12 cellular contexts compared by ENCODE assay signal in the genomic region with DNA sequence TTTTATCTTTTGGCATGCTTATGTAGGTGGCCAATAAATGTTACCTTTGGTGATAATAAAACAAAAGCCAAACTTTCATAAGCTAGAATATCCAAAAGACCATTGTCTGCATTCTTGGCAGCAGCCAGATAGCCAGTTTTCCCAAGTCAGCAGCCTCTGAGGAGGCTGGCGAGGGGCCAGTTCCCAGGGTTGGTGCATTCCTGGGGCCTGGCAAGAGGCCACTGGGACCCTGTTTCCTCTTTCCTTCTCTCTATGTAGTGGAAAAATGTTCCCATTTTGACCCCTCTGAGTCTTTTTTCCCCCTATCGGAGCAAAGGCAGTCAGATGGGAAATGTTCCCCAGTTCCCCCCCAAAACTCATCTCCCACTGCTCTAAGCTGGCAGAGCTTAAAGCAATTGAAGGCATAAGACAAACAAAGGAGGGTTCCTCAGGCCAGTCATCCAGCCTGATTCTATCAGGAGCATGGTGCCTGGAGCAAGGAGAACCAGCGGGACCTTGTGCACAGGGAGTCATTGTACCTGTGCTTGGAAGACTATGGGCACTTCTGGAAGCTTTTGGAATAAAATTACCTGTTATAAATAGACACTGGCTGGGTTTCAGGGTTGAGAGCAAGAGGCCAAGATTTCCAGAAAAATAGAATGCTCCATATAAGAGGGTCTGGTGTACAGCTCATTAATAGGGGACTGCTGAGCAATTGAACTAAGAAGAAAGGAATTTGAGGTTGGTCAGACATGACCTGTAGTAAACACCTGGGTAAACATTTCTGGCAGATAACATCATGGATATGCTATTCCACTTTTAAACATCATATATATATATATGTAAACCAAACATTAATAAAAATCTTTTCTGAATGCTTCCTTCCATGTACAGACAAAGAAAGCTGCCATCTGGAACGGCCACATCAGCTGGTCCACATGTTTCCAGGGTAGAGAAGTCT.
A peak's percentile ranks its signal among the peaks of the same experiment; 100 is the strongest.
DNase-seq lines count a peak whose midpoint lies in the region; ATAC-seq, FAIRE-seq and TF ChIP-seq lines count a peak whose summit lies in the region.
"Had no signal": no experiment of that assay in that cellular context is flagged by ENCODE, and none has a peak within 500 bp of the region (broad histone marks: within the 10 kb centered on the region; RNA-seq: fewer than 3 reads in every experiment).

No MANE protein-coding gene starts in this region.

- H3K36me3 ChIP-seq in PC-3 (ENCODE audit: low read depth, low read length) (no peaks in the 10 kb centered on the region), endothelial cell of umbilical vein (ENCODE audit: control insufficient read depth in 2 of 2, extremely low read depth in 1 of 2, insufficient read depth in 2 of 2, low read length in 2 of 2) (no peaks in the 10 kb centered on the region), mucosa of descending colon (ENCODE audit: low read depth) (no peaks in the 10 kb centered on the region)

- no peak for TF ChIP-seq POLR2A in endothelial cell of umbilical vein (IDR thresholded peaks at IDR 0.05; ENCODE audit: low read depth, low read length)

- FAIRE-seq in endothelial cell of umbilical vein (lab: Jason Lieb, UNC), result no peak

- H4K20me1 ChIP-seq in PC-3 (ENCODE audit: low read length), result no peaks in the 10 kb centered on the region
- H4K20me1 ChIP-seq in endothelial cell of umbilical vein (replicated peaks; ENCODE audit: control insufficient read depth, extremely low read depth, insufficient read depth, low read length), result no peaks in the 10 kb centered on the region

- H3K79me2 ChIP-seq in PC-3 (ENCODE audit: low read length), result no peaks in the 10 kb centered on the region
- H3K79me2 ChIP-seq in endothelial cell of umbilical vein (ENCODE audit: control insufficient read depth, insufficient read depth, low read length), result no peaks in the 10 kb centered on the region

- POLR2A ChIA-PET in PC-3 (lab: Charles Lee; ENCODE audit: unreplicated experiment), result interaction anchor here (0.7 kb wide), 1 partner anchor 336 kb away, joined by 3 read pairs; no protein-coding TSS in a partner anchor
- POLR2A ChIA-PET in endothelial cell of umbilical vein (lab: Charles Lee), result no interaction called here

- H3K4me1 ChIP-seq in PC-3 (ENCODE audit: insufficient read depth, low read length) (peaks cover 57% of the 10 kb centered on the region), endothelial cell of umbilical vein (ENCODE audit: control insufficient read depth, extremely low read depth, insufficient read depth, low read length) (peaks cover 4% of the 10 kb centered on the region), mucosa of descending colon (ENCODE audit: low read depth) (no peaks in the 10 kb centered on the region)

- CTCF ChIA-PET in PC-3 (lab: Charles Lee), result interaction anchor here (0.5 to 1.6 kb wide), 5 partner anchors 28 to 957 kb away, joined by 3 to 5 read pairs (median 4); no protein-coding TSS in a partner anchor
- CTCF ChIA-PET in endothelial cell of umbilical vein (lab: Charles Lee), result interaction anchor here (0.8 to 2.1 kb wide), 6 partner anchors 10 to 339 kb away, joined by 3 to 13 read pairs (median 4); no protein-coding TSS in a partner anchor

- H3K27me3 ChIP-seq in PC-3 (ENCODE audit: low read length) (no peaks in the 10 kb centered on the region), endothelial cell of umbilical vein (ENCODE audit: control insufficient read depth in 2 of 2, insufficient read depth in 2 of 2, low read length in 2 of 2) (peaks cover 0 to 2% of the 10 kb centered on the region in 2 experiments)

- intact Hi-C loops in PC-3 (cut with micrococcal nuclease), result no loop called here
- intact Hi-C loops in endothelial cell of umbilical vein (cut with micrococcal nuclease), result no loop called here
- intact Hi-C loops in mucosa of descending colon (cut with DNase I, micrococcal nuclease), result no loop called here

- no peak overlapping the region; the same call in 1 of the 2 replicates for H3K4me3 ChIP-seq in PC-3 (ENCODE audit: low read length)
- H3K4me3 ChIP-seq in endothelial cell of umbilical vein (replicated peaks in 1 of 3; ENCODE audit: insufficient read depth in 1 of 3, low read depth in 1 of 3, low read length in 3 of 3), result no peak overlapping the region
- H3K4me3 ChIP-seq in mucosa of descending colon, result no peak overlapping the region
- H3K4me3 ChIP-seq: GM23248 had no signal

- peak overlapping the region; percentile 75 for H3K9ac ChIP-seq in PC-3 (ENCODE audit: low read length)
- H3K9ac ChIP-seq in endothelial cell of umbilical vein (replicated peaks; ENCODE audit: extremely low read depth, insufficient read depth, low read length), result no peak overlapping the region
- H3K9ac ChIP-seq: GM23248 had no signal

- peak; percentile 89 for ATAC-seq in PC-3
- peak; percentile 77 for ATAC-seq in mucosa of descending colon
- no peak for ATAC-seq in GM19324 (IDR thresholded peaks at IDR 0.05; ENCODE audit: low FRiP score, unreplicated experiment)
- no peak for ATAC-seq in GM19328 (IDR thresholded peaks at IDR 0.05; ENCODE audit: unreplicated experiment)
- no peak for ATAC-seq in HG03354 (IDR thresholded peaks at IDR 0.05; ENCODE audit: poor library complexity, severe bottlenecking, unreplicated experiment)

- H3K9me2 ChIP-seq in PC-3 (replicated peaks; ENCODE audit: low read length), result no peaks in the 10 kb centered on the region

- H3K4me2 ChIP-seq in PC-3 (ENCODE audit: low read length), result peak overlapping the region; percentile 73
- no peak overlapping the region for H3K4me2 ChIP-seq in endothelial cell of umbilical vein (ENCODE audit: insufficient read depth, low read length)

- DNase-seq in Ammon's horn (ENCODE audit: low spot score) (peak; percentile 26), PC-3 (peak; percentile 90), endothelial cell of umbilical vein (ENCODE audit: low read depth, low spot score) (peak; percentile 88), mucosa of descending colon (peak; percentile 65 to 71 (median 67))
- no peak for DNase-seq in activated effector memory CD4-positive, alpha-beta T cell treated with Interleukin-2 at 50 U/mL for 16 hours
- DNase-seq: activated CD4-positive, alpha-beta T cell treated with anti-CD3 and anti-CD28 coated beads, Interleukin-2, amount 50 U/mL, for 48 hours; CD4-positive, alpha-beta T cell; GM23248; NCI-H1417 treated with DMSO at 0.1 percent for 48 hours had no signal

- BruUV-seq in PC-3 (replicated peaks; lab: Mats Ljungman, UMichigan), result no TSS peak
- no TSS peak for BruUV-seq in endothelial cell of umbilical vein (replicated peaks; lab: Mats Ljungman, UMichigan)

- H3K9me3 ChIP-seq in PC-3 (ENCODE audit: low read length), result no peaks in the 10 kb centered on the region
- no peaks in the 10 kb centered on the region for H3K9me3 ChIP-seq in endothelial cell of umbilical vein (replicated peaks; ENCODE audit: control insufficient read depth, insufficient read depth, low read length)
- no peaks in the 10 kb centered on the region for H3K9me3 ChIP-seq in mucosa of descending colon

- H3K27ac ChIP-seq in PC-3 (ENCODE audit: low read length) (peak overlapping the region; percentile 98), endothelial cell of umbilical vein (ENCODE audit: insufficient read depth, low read depth, low read length) (no peak overlapping the region)
- H3K27ac ChIP-seq: GM23248 had no signal

- H2AFZ ChIP-seq in PC-3 (ENCODE audit: low read length) (peak overlapping the region; percentile 24; the same call in 1 of the 2 replicates), endothelial cell of umbilical vein (ENCODE audit: low read depth, low read length) (no peak overlapping the region)
- H2AFZ ChIP-seq: GM23248 had no signal

- dilution Hi-C loops in endothelial cell of umbilical vein (cut with MboI; ENCODE audit: extremely low pct_ligation_motif_present, low sequenced_read_pairs), result no loop called here

- H3K9me1 ChIP-seq in endothelial cell of umbilical vein (replicated peaks; ENCODE audit: control insufficient read depth, extremely low read depth, insufficient read depth, low read length), result no peaks in the 10 kb centered on the region

- TF ChIP-seq CTCF in PC-3 (conservative IDR thresholded peaks at IDR 0.05; ENCODE audit: low read depth, low read length), result no peak
- TF ChIP-seq CTCF in endothelial cell of umbilical vein (IDR thresholded peaks at IDR 0.05; ENCODE audit: extremely low read depth in 1 of 2, insufficient read depth in 1 of 2, low read depth in 1 of 2, low read length in 2 of 2), result no peak
- no peak for TF ChIP-seq CTCF in mucosa of descending colon (IDR thresholded peaks at IDR 0.05)

- no peaks in the 10 kb centered on the region for H3F3A ChIP-seq in PC-3 (ENCODE audit: low read length, unreplicated experiment)

TF ChIP-seq in endothelial cell of umbilical vein, 7 proteins besides CTCF, POLR2A, EP300 and RAD21:
- TF ChIP-seq POLR2AphosphoS5 (IDR thresholded peaks at IDR 0.05; ENCODE audit: insufficient read depth, low read depth, low read length) (no peak), FOS (IDR thresholded peaks at IDR 0.05; ENCODE audit: borderline replicate concordance, insufficient read depth, low read length) (no peak), JUN (IDR thresholded peaks at IDR 0.05; ENCODE audit: borderline replicate concordance, insufficient read depth, insufficient read length, low read depth) (no peak), MYC (IDR thresholded peaks at IDR 0.05; ENCODE audit: low read depth, low read length) (no peak), EZH2 (IDR thresholded peaks at IDR 0.05; ENCODE audit: borderline replicate concordance, low read depth, low read length, severe bottlenecking) (no peak), GATA2 (IDR thresholded peaks at IDR 0.05; ENCODE audit: insufficient read depth, insufficient read length, low read depth, low read length) (no peak)
- TF ChIP-seq, protein P1, sequence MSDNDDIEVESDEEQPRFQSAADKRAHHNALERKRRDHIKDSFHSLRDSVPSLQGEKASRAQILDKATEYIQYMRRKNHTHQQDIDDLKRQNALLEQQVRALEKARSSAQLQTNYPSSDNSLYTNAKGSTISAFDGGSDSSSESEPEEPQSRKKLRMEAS (IDR thresholded peaks at IDR 0.05; ENCODE audit: insufficient read depth, insufficient read length), result no peak

Comparison
In these comparisons a context has a peak if more than half of its experiments do, and no peak if none do; other contexts are left out.
1. ATAC-seq: peak in PC-3 (single experiment) and mucosa of descending colon (single experiment); none in GM19324 (single experiment), GM19328 (single experiment) and HG03354 (single experiment).